In the genomic region with DNA sequence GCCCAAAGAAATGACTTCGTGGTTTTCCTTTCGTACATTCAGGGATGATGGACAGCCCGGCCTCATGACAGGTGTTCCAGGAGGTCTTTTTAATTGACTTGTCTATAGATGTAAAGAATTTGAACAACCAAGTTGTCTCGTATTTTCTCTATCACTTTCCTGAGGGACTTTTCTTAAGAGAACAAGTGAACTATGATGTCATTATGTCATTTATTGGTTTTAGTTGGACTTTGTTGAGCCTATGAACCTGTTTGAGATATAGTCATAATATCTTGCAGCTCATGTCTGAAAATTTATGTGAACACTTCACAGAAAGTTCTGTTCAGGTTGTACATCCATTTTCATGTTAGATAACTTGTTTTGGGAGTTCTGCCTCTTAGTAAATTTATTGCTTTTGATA, we compare ENCODE assay signal across 16 cellular contexts.
A peak's percentile ranks its signal among the peaks of the same experiment; 100 is the strongest.
DNase-seq lines count a peak whose midpoint lies in the region; TF ChIP-seq lines count a peak whose summit lies in the region.
"Had no signal": no experiment of that assay in that cellular context is flagged by ENCODE, and none has a peak within 500 bp of the region (broad histone marks: within the 10 kb centered on the region; RNA-seq: fewer than 3 reads in every experiment).

No MANE protein-coding gene starts in this region.

- DNase-seq in OCI-LY7 (ENCODE audit: low spot score) (no peak), mesothelial cell of epicardium (ENCODE audit: low spot score in 2 of 2, unreplicated experiment in 2 of 2) (no peak), neural progenitor cell (ENCODE audit: low spot score) (no peak), ecto neural progenitor cell (ENCODE audit: low spot score) (no peak), breast epithelium (ENCODE audit: low spot score in 2 of 2) (no peak), spleen (no peak), lower leg skin (ENCODE audit: low spot score in 2 of 2) (no peak)
- DNase-seq: Calu3; CD8-positive, alpha-beta T cell; GF-D8; GM23248; HCEC 1CT; HFFc6 had no signal

- H3K27ac ChIP-seq in HEK293 (ENCODE audit: extremely low read depth, low read depth, low read length) = no peak overlapping the region
- no peak overlapping the region for H3K27ac ChIP-seq in OCI-LY7 (ENCODE audit: low read depth, low read length, poor library complexity, severe bottlenecking)
- H3K27ac ChIP-seq in neural progenitor cell = no peak overlapping the region
- H3K27ac ChIP-seq in breast epithelium = no peak overlapping the region
- H3K27ac ChIP-seq in spleen = no peak overlapping the region
- H3K27ac ChIP-seq: BLaER1 treated with 17β-estradiol and CSF1 and Interleukin-3, amounts not matched to agents 10 nM and 100 nM; GM23248 had no signal

- H3K9ac ChIP-seq in neural progenitor cell = no peak overlapping the region
- H3K9ac ChIP-seq: BLaER1 treated with 17β-estradiol and CSF1 and Interleukin-3, amounts not matched to agents 10 nM and 100 nM; GM23248 had no signal

- POLR2A ChIA-PET in HEK293 (lab: Yijun Ruan, JAX) = no interaction called here
- POLR2A ChIA-PET in OCI-LY7 (lab: Charles Lee) = interaction anchor here (0.5 to 1.2 kb wide), 4 partner anchors 10 to 140 kb away, joined by 3 to 5 read pairs (median 4); no protein-coding TSS in a partner anchor

- H2AFZ ChIP-seq in OCI-LY7 (ENCODE audit: low read length) (peak overlapping the region; percentile 11; the same call in 1 of the 2 replicates), neural progenitor cell (replicated peaks) (peak overlapping the region; percentile 15)
- H2AFZ ChIP-seq: GM23248 had no signal

- CTCF ChIA-PET in HEK293 (lab: Yijun Ruan, JAX) = no interaction called here
- CTCF ChIA-PET in OCI-LY7 (lab: Charles Lee; ENCODE audit: unreplicated experiment) = interaction anchor here (0.6 kb wide), 1 partner anchor 299 kb away, joined by 4 read pairs; no protein-coding TSS in a partner anchor

- H3K4me3 Mint-ChIP-seq in mesothelial cell of epicardium (no peak overlapping the region), neural progenitor cell (no peak overlapping the region)
- H3K4me3 Mint-ChIP-seq: B cell; CD8-positive, alpha-beta T cell; HFFc6 had no signal

- H3K27me3 Mint-ChIP-seq in mesothelial cell of epicardium (ENCODE audit: low read depth) = no peaks in the 10 kb centered on the region
- no peaks in the 10 kb centered on the region for H3K27me3 Mint-ChIP-seq in neural progenitor cell (ENCODE audit: insufficient read depth, low read depth)
- H3K27me3 Mint-ChIP-seq: B cell had no signal

- no peaks in the 10 kb centered on the region for H3K9me2 ChIP-seq in OCI-LY7 (ENCODE audit: insufficient read depth, low read length)

- WGBS in spleen, 5 donors = 59 to 77% (median 71%) methylated on average over 4 of the region's 4 CpGs
- WGBS in lower leg skin, 2 donors = 85 to 88% methylated on average over 4 of the region's 4 CpGs

- TF ChIP-seq CTCF in HEK293 (tag by site-specific recombination; IDR thresholded peaks at IDR 0.05) = no peak
- TF ChIP-seq CTCF in OCI-LY7 (conservative IDR thresholded peaks at IDR 0.05; ENCODE audit: low read length) = no peak
- no peak for TF ChIP-seq CTCF in mesothelial cell of epicardium (IDR thresholded peaks at IDR 0.05; ENCODE audit: unreplicated experiment)
- TF ChIP-seq CTCF in neural progenitor cell (IDR thresholded peaks at IDR 0.05) = no peak
- no peak for TF ChIP-seq CTCF in breast epithelium (IDR thresholded peaks at IDR 0.05)
- TF ChIP-seq CTCF in spleen (IDR thresholded peaks at IDR 0.05 in 8 of 11, conservative IDR thresholded peaks at IDR 0.05 in 3 of 11) = no peak
- no peak for TF ChIP-seq CTCF in lower leg skin (IDR thresholded peaks at IDR 0.05)

- no peaks in the 10 kb centered on the region for H3K4me1 ChIP-seq in HEK293 (ENCODE audit: control insufficient read depth, insufficient read depth, low read length)
- peaks cover 17% of the 10 kb centered on the region for H3K4me1 ChIP-seq in OCI-LY7 (ENCODE audit: insufficient read depth, low read length, poor library complexity, severe bottlenecking)
- H3K4me1 ChIP-seq in neural progenitor cell = peaks cover under 1% of the 10 kb centered on the region
- H3K4me1 ChIP-seq in breast epithelium = no peaks in the 10 kb centered on the region
- peaks cover 0 to 15% (median 7%) of the 10 kb centered on the region in 6 donors for H3K4me1 ChIP-seq in spleen

- H3K36me3 Mint-ChIP-seq in mesothelial cell of epicardium (peaks cover 2% of the 10 kb centered on the region), neural progenitor cell (peaks cover 2% of the 10 kb centered on the region)
- H3K36me3 Mint-ChIP-seq: CD8-positive, alpha-beta T cell had no signal

- H3K4me3 ChIP-seq in HEK293 (ENCODE audit: low read depth, low read length) (no peak overlapping the region), OCI-LY7 (ENCODE audit: low read depth, low read length, poor library complexity, severe bottlenecking) (no peak overlapping the region), neural progenitor cell (no peak overlapping the region), breast epithelium (no peak overlapping the region), spleen (no peak overlapping the region), lower leg skin (ENCODE audit: low read depth, poor library complexity, severe bottlenecking) (no peak overlapping the region)
- H3K4me3 ChIP-seq: BLaER1 treated with 17β-estradiol and CSF1 and Interleukin-3, amounts not matched to agents 10 nM and 100 nM; GM23248 had no signal

- H3K4me2 ChIP-seq in OCI-LY7 (ENCODE audit: low read length) = no peak overlapping the region
- no peak overlapping the region for H3K4me2 ChIP-seq in neural progenitor cell
- H3K4me2 ChIP-seq: BLaER1 treated with 17β-estradiol and CSF1 and Interleukin-3, amounts not matched to agents 10 nM and 100 nM had no signal

- no TSS peak for BruUV-seq in OCI-LY7 (replicated peaks; lab: Mats Ljungman, UMichigan)

- H3K9me3 Mint-ChIP-seq in mesothelial cell of epicardium (peaks cover 4% of the 10 kb centered on the region), neural progenitor cell (no peaks in the 10 kb centered on the region)
- H3K9me3 Mint-ChIP-seq: CD8-positive, alpha-beta T cell; HFFc6 had no signal

- H4K20me1 ChIP-seq in OCI-LY7 (ENCODE audit: insufficient read depth, low read length) (no peaks in the 10 kb centered on the region), neural progenitor cell (ENCODE audit: low read depth) (no peaks in the 10 kb centered on the region)
- H4K20me1 ChIP-seq: BLaER1 treated with 17β-estradiol and CSF1 and Interleukin-3, amounts not matched to agents 10 nM and 100 nM had no signal

- intact Hi-C loops in OCI-LY7 (cut with micrococcal nuclease; ENCODE audit: unreplicated experiment) = no loop called here
- intact Hi-C loops in breast epithelium (cut with DNase I; ENCODE audit: low total_unique reads) = no loop called here
- intact Hi-C loops in spleen (cut with DNase I; ENCODE audit: low total_unique reads) = no loop called here
- intact Hi-C loops in lower leg skin (cut with DNase I; ENCODE audit: low total_unique reads) = no loop called here

- H3K27ac Mint-ChIP-seq in mesothelial cell of epicardium (peak overlapping the region; percentile 74), neural progenitor cell (no peak overlapping the region)
- H3K27ac Mint-ChIP-seq: B cell; CD8-positive, alpha-beta T cell; HFFc6 had no signal

- no peaks in the 10 kb centered on the region for H3F3A ChIP-seq in neural progenitor cell (ENCODE audit: low read depth)

- peaks cover 42% of the 10 kb centered on the region for H3K4me1 Mint-ChIP-seq in mesothelial cell of epicardium
- peaks cover 7% of the 10 kb centered on the region for H3K4me1 Mint-ChIP-seq in neural progenitor cell
- H3K4me1 Mint-ChIP-seq: B cell had no signal

- H3K79me2 ChIP-seq in OCI-LY7 (ENCODE audit: insufficient read depth, low read depth, low read length) = no peaks in the 10 kb centered on the region
- H3K79me2 ChIP-seq in neural progenitor cell (ENCODE audit: low read depth) = no peaks in the 10 kb centered on the region

- TF ChIP-seq POLR2A in breast epithelium (IDR thresholded peaks at IDR 0.05) = no peak
- TF ChIP-seq POLR2A in spleen (IDR thresholded peaks at IDR 0.05) = no peak
- no peak for TF ChIP-seq POLR2A in lower leg skin (IDR thresholded peaks at IDR 0.05)

- H3K36me3 ChIP-seq in HEK293 (ENCODE audit: control insufficient read depth in 2 of 2, insufficient read depth in 1 of 2, low read length in 2 of 2) (no peaks in the 10 kb centered on the region), OCI-LY7 (ENCODE audit: insufficient read depth, low read length) (no peaks in the 10 kb centered on the region), neural progenitor cell (no peaks in the 10 kb centered on the region), breast epithelium (no peaks in the 10 kb centered on the region), spleen (no peaks in the 10 kb centered on the region)
- H3K36me3 ChIP-seq: BLaER1 treated with 17β-estradiol and CSF1 and Interleukin-3, amounts not matched to agents 10 nM and 100 nM had no signal

- no peaks in the 10 kb centered on the region for H3K9me3 ChIP-seq in HEK293 (ENCODE audit: control insufficient read depth, insufficient read depth, low read depth, low read length)
- no peaks in the 10 kb centered on the region for H3K9me3 ChIP-seq in OCI-LY7 (ENCODE audit: low read length)
- no peaks in the 10 kb centered on the region for H3K9me3 ChIP-seq in neural progenitor cell (ENCODE audit: low read depth)
- no peaks in the 10 kb centered on the region for H3K9me3 ChIP-seq in breast epithelium
- H3K9me3 ChIP-seq in spleen = no peaks in the 10 kb centered on the region
- H3K9me3 ChIP-seq: BLaER1 treated with 17β-estradiol and CSF1 and Interleukin-3, amounts not matched to agents 10 nM and 100 nM had no signal

- H3K27me3 ChIP-seq in neural progenitor cell (no peaks in the 10 kb centered on the region), breast epithelium (no peaks in the 10 kb centered on the region), spleen (replicated peaks in 1 of 7) (no peaks in the 10 kb centered on the region)
- H3K27me3 ChIP-seq: BLaER1 treated with 17β-estradiol and CSF1 and Interleukin-3, amounts not matched to agents 10 nM and 100 nM had no signal

TF ChIP-seq in HEK293, 187 proteins besides CTCF, POLR2A, EP300 and RAD21:
- no peak for TF ChIP-seq ZNF146 (tag by site-specific recombination; IDR thresholded peaks at IDR 0.05)
- peak; percentile 63; the same call in 1 of the 2 replicates for TF ChIP-seq ATF2 (tag by site-specific recombination; IDR thresholded peaks at IDR 0.05; ENCODE audit: low read depth)
TF ChIP-seq in HEK293: peak in this region for 1.
